21 cellular contexts compared by ENCODE assay signal in genomic region chr1:151108331-151108730, GRCh38. TPM values are rescaled to one million over a fixed set of nuclear protein-coding genes. Genes with fewer than 3 reads are reported as not detected.
"Had no signal": no experiment of that assay in that cellular context is flagged by ENCODE, and none has a peak within 500 bp of the region (broad histone marks: within the 10 kb centered on the region; RNA-seq: fewer than 3 reads in every experiment).

No MANE protein-coding gene starts in this region.

- H3K9me3 ChIP-seq: gastrocnemius medialis, heart left ventricle, left ventricle myocardium inferior, prostate gland, tibial nerve, vagina had no signal

- H3K27ac ChIP-seq: gastrocnemius medialis, heart left ventricle, left ventricle myocardium inferior, prostate gland, skin epidermis, tibial nerve, vagina had no signal

- ATAC-seq: esophagus mucosa, gastrocnemius medialis, heart left ventricle, right cardiac atrium had no signal

- H3K27me3 Mint-ChIP-seq: activated naive CD8-positive, alpha-beta T cell; dendritic cell treated with granulocyte-macrophage colony-stimulating factor and Interleukin-4, amounts not matched to agents 40 ng/mL and 50 ng/mL, for 4 days; stimulated activated naive CD8-positive, alpha-beta T cell treated with anti-CD3 and anti-CD28 coated beads, Interleukin-15, Interleukin-2, amounts not matched to agents 100 ng/mL and 50 ng/mL, for 24 hours had no signal

- H3K4me3 ChIP-seq: gastrocnemius medialis, heart left ventricle, left ventricle myocardium inferior, prostate gland, skin epidermis, tibial nerve, vagina had no signal

- H3K4me3 Mint-ChIP-seq: activated naive CD8-positive, alpha-beta T cell; dendritic cell treated with granulocyte-macrophage colony-stimulating factor and Interleukin-4, amounts not matched to agents 40 ng/mL and 50 ng/mL, for 4 days; stimulated activated naive CD8-positive, alpha-beta T cell treated with anti-CD3 and anti-CD28 coated beads, Interleukin-15, Interleukin-2, amounts not matched to agents 100 ng/mL and 50 ng/mL, for 24 hours had no signal

- DNase-seq: activated CD4-positive, CD25-positive, alpha-beta regulatory T cell treated with anti-CD3 and anti-CD28 coated beads, Interleukin-2, amount 50 U/mL, for 72 hours; activated CD8-positive, alpha-beta memory T cell treated with anti-CD3 and anti-CD28 coated beads for 24 hours; cerebellar nuclear complex; effector CD8-positive, alpha-beta T cell; gastrocnemius medialis; heart left ventricle; kidney glomerular epithelial cell; left ventricle myocardium inferior; occipital lobe; right cardiac atrium; T-helper 9 cell had no signal

- H3K27ac Mint-ChIP-seq: activated naive CD8-positive, alpha-beta T cell; dendritic cell treated with granulocyte-macrophage colony-stimulating factor and Interleukin-4, amounts not matched to agents 40 ng/mL and 50 ng/mL, for 4 days; stimulated activated naive CD8-positive, alpha-beta T cell treated with anti-CD3 and anti-CD28 coated beads, Interleukin-15, Interleukin-2, amounts not matched to agents 100 ng/mL and 50 ng/mL, for 24 hours had no signal

- H3K27me3 ChIP-seq: gastrocnemius medialis, heart left ventricle, tibial nerve, vagina had no signal

- H3K36me3 ChIP-seq: prostate gland had no signal

- H3K9me3 Mint-ChIP-seq: dendritic cell treated with granulocyte-macrophage colony-stimulating factor and Interleukin-4, amounts not matched to agents 40 ng/mL and 50 ng/mL, for 4 days; stimulated activated naive CD8-positive, alpha-beta T cell treated with anti-CD3 and anti-CD28 coated beads, Interleukin-15, Interleukin-2, amounts not matched to agents 100 ng/mL and 50 ng/mL, for 24 hours had no signal

- H3K4me1 ChIP-seq: heart left ventricle, left ventricle myocardium inferior, prostate gland, tibial nerve, vagina had no signal

RNA-seq across cellular contexts. Expression of gene TNFAIP8L2, which starts 48.1 kb away (rescaled TPM):
- total RNA-seq: bronchial epithelial cell, esophagus mucosa had no signal
- polyA plus RNA-seq: neural cell had no signal
